8 cellular contexts compared by ENCODE assay signal in the genomic region with DNA sequence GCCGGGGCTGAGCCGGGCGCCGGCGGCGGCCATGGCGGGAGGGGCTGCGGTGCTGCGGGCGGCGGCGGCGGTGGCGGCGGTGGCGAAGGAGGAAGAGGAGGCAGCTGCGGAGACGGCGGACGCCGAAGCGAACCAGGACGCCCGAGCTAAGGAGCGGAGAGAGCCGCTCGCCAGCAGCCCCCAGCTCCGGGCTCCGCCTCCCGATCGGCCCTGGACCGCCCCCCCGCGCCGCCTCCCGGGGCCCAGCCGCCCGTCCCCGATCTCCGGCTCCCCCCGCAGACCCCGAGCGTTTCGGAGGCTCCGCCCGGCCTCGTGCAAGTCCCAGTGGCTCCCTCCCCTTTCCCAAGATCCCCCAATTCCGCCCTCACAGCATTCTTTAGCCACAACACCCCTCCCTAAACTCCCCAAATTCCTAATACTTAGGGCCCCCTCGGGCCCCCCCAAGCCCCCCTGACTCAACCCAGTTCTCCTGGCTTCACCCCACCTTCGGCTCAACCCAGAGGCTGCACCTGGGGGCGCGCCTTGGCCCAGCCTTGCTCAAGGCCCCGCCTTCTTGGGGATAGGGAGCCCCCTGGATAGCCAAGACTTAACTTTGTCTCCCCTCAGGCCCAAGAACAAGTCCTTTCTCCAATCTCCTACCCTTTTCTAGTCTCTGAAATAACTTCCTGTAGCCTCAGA. TPM values are rescaled to one million over a fixed set of nuclear protein-coding genes. Genes with fewer than 3 reads are reported as not detected.
DNase-seq lines count a peak whose midpoint lies in the region; ATAC-seq and TF ChIP-seq lines count a peak whose summit lies in the region.

A gene with protein sequence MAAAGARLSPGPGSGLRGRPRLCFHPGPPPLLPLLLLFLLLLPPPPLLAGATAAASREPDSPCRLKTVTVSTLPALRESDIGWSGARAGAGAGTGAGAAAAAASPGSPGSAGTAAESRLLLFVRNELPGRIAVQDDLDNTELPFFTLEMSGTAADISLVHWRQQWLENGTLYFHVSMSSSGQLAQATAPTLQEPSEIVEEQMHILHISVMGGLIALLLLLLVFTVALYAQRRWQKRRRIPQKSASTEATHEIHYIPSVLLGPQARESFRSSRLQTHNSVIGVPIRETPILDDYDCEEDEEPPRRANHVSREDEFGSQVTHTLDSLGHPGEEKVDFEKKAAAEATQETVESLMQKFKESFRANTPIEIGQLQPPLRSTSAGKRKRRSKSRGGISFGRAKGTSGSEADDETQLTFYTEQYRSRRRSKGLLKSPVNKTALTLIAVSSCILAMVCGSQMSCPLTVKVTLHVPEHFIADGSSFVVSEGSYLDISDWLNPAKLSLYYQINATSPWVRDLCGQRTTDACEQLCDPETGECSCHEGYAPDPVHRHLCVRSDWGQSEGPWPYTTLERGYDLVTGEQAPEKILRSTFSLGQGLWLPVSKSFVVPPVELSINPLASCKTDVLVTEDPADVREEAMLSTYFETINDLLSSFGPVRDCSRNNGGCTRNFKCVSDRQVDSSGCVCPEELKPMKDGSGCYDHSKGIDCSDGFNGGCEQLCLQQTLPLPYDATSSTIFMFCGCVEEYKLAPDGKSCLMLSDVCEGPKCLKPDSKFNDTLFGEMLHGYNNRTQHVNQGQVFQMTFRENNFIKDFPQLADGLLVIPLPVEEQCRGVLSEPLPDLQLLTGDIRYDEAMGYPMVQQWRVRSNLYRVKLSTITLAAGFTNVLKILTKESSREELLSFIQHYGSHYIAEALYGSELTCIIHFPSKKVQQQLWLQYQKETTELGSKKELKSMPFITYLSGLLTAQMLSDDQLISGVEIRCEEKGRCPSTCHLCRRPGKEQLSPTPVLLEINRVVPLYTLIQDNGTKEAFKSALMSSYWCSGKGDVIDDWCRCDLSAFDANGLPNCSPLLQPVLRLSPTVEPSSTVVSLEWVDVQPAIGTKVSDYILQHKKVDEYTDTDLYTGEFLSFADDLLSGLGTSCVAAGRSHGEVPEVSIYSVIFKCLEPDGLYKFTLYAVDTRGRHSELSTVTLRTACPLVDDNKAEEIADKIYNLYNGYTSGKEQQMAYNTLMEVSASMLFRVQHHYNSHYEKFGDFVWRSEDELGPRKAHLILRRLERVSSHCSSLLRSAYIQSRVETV (N-terminal part only) (minus strand): TSS at position 152 of the 678 bp plus-strand sequence. CDS start 119 bp downstream, at position 33.

- no peaks in the 10 kb centered on the region for H3K79me1 ChIP-seq in mesenchymal stem cell (replicated peaks; ENCODE audit: low read length, poor library complexity, severe bottlenecking)

- TF ChIP-seq POLR2A in GM18505 (IDR thresholded peaks at IDR 0.05; ENCODE audit: borderline replicate concordance, extremely low read depth, insufficient read depth, insufficient read length): no peak

- no peak within 1 kb of the TSS for H2BK12ac ChIP-seq in mesenchymal stem cell (ENCODE audit: low read length in 2 of 2)

- H3K4me1 ChIP-seq in mesenchymal stem cell (ENCODE audit: control insufficient read depth, insufficient read depth, low read depth, low read length) (peaks cover 22% of the 10 kb centered on the region), urinary bladder (ENCODE audit: insufficient read depth) (no peaks in the 10 kb centered on the region)

- H3K23ac ChIP-seq in mesenchymal stem cell (ENCODE audit: low read length in 2 of 2): peak within 1 kb of the TSS in 1 of 2 experiments; percentile 34

- H3K27ac ChIP-seq in coronary artery (no peak within 1 kb of the TSS), mesenchymal stem cell (ENCODE audit: low read length, poor library complexity, severe bottlenecking) (no peak within 1 kb of the TSS), urinary bladder (ENCODE audit: low read depth) (no peak within 1 kb of the TSS)

- H3K9ac ChIP-seq in mesenchymal stem cell (ENCODE audit: low read length): no peak within 1 kb of the TSS

- H3K4me2 ChIP-seq in mesenchymal stem cell (ENCODE audit: low read length, poor library complexity, severe bottlenecking): peak within 1 kb of the TSS; percentile 95

- H3K14ac ChIP-seq in mesenchymal stem cell (ENCODE audit: low read length in 2 of 2): no peak within 1 kb of the TSS

- peak within 1 kb of the TSS; percentile 69 for H2BK15ac ChIP-seq in mesenchymal stem cell (ENCODE audit: low read depth, poor library complexity, severe bottlenecking)

- H3K36me3 ChIP-seq in mesenchymal stem cell (ENCODE audit: control insufficient read depth in 1 of 2, insufficient read depth in 2 of 2, low read depth in 1 of 2, low read length in 2 of 2): no peaks in the 10 kb centered on the region
- H3K36me3 ChIP-seq in urinary bladder (ENCODE audit: insufficient read depth): no peaks in the 10 kb centered on the region

- H2AK5ac ChIP-seq in mesenchymal stem cell (ENCODE audit: low read length, severe bottlenecking): no peak within 1 kb of the TSS

- H2BK120ac ChIP-seq in mesenchymal stem cell (ENCODE audit: low read depth, low read length): no peak within 1 kb of the TSS

- H4K91ac ChIP-seq in mesenchymal stem cell (ENCODE audit: low read length): peak within 1 kb of the TSS; percentile 27

- no peaks in the 10 kb centered on the region for H3K9me3 ChIP-seq in mesenchymal stem cell (ENCODE audit: control insufficient read depth, low read length)

- peaks cover 64 to 73% of the 10 kb centered on the region in 2 experiments for H3K27me3 ChIP-seq in mesenchymal stem cell (ENCODE audit: control insufficient read depth in 1 of 2, insufficient read depth in 1 of 2, low read length in 2 of 2)

- H4K8ac ChIP-seq in mesenchymal stem cell (ENCODE audit: low read length): no peak within 1 kb of the TSS

- no peak within 1 kb of the TSS for H2BK5ac ChIP-seq in mesenchymal stem cell (ENCODE audit: low read depth, low read length, poor library complexity, severe bottlenecking)

- H3K4me3 ChIP-seq in coronary artery (peak within 1 kb of the TSS; percentile 71), mesenchymal stem cell (ENCODE audit: insufficient read depth in 1 of 2, low read depth in 1 of 2, low read length in 2 of 2) (peak within 1 kb of the TSS; percentile 18 to 66), urinary bladder (ENCODE audit: low read depth, low read length) (peak within 1 kb of the TSS; percentile 59)

- ATAC-seq in GM18505 (IDR thresholded peaks at IDR 0.05; ENCODE audit: unreplicated experiment): no peak
- no peak for ATAC-seq in HG03135 (IDR thresholded peaks at IDR 0.05; ENCODE audit: unreplicated experiment)

- DNase-seq in SKM-1 treated with dmso at 0.1 percent for 144 hours (lab: John Stamatoyannopoulos, UW; ENCODE audit: unreplicated experiment): peak; percentile 19
- DNase-seq in SKM-1 (lab: John Stamatoyannopoulos, UW; ENCODE audit: unreplicated experiment): no peak
- no peak for DNase-seq in coronary artery (ENCODE audit: low spot score)
- DNase-seq in mesenchymal stem cell: peak; percentile 4
- no peak for DNase-seq in NCI-H226

- no peak within 1 kb of the TSS for H3K18ac ChIP-seq in mesenchymal stem cell (ENCODE audit: low read depth in 1 of 2, low read length in 2 of 2)

- no peak within 1 kb of the TSS for H3K4ac ChIP-seq in mesenchymal stem cell (ENCODE audit: low read depth in 1 of 2, low read length in 2 of 2)

- TF ChIP-seq CTCF in coronary artery (IDR thresholded peaks at IDR 0.05): no peak

- under 1% methylated on average over 28 of the region's 53 CpGs for WGBS in mesenchymal stem cell
- under 1% methylated on average over 45 of the region's 53 CpGs for WGBS in urinary bladder

- peak within 1 kb of the TSS; percentile 49 for H2AFZ ChIP-seq in mesenchymal stem cell (ENCODE audit: low read depth, low read length)

RNA-seq across cellular contexts. Expression of the gene that starts here (rescaled TPM):
- 2.5 TPM for polyA plus RNA-seq in mesenchymal stem cell (2013, experiment 1 of 2)
- polyA plus RNA-seq in mesenchymal stem cell (2013, experiment 2 of 2): 2.3 TPM
- 10.2 TPM for total RNA-seq in urinary bladder
- polyA plus RNA-seq in urinary bladder: 3.1 TPM

Comparison
In these comparisons a context has a peak if more than half of its experiments do, and no peak if none do; other contexts are left out.
1. DNase-seq: peak in SKM-1 treated with dmso at 0.1 percent for 144 hours (single experiment) and mesenchymal stem cell (single experiment); none in SKM-1 (single experiment), coronary artery (single experiment) and NCI-H226 (single experiment).
2. Peak in every context shown above with its lines, with median percentiles within 50 percentile points of each other: H3K4me3 ChIP-seq.